9 cellular contexts compared by ENCODE assay signal in the genomic region with DNA sequence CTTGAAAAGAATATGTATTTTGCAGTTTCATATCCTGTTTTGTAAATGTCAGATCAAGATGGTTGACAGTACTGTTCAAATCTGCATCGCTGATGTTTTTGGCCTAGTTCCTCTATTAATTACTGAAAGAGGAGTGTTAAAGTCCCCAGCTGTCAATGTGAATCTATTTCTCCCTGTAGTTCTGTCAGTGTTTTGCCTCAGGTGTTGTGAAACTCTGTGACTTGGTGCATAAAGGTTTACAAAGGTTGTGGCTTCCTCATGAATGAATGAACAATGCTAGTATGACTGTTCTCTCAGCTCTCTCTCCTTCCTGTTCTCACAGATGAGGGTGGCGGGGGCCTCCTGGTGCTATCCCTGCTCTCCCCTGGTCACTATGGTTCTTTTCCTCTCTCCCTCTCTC.
A peak's percentile ranks its signal among the peaks of the same experiment; 100 is the strongest.
DNase-seq lines count a peak whose midpoint lies in the region; ATAC-seq lines count a peak whose summit lies in the region.
"Had no signal": no experiment of that assay in that cellular context is flagged by ENCODE, and none has a peak within 500 bp of the region (broad histone marks: within the 10 kb centered on the region; RNA-seq: fewer than 3 reads in every experiment).

No MANE protein-coding gene starts in this region.

- H3K4me1 Mint-ChIP-seq in activated T-helper 1 cell treated with anti-CD3 and anti-CD28 coated beads, Interleukin-12 subunit alpha, Interleukin-12 subunit beta, Interleukin-2, Interleukin-4 antibody, amounts not matched to agents 30 ng/mL and 10 ng/mL and 1 ng/mL, durations not matched to agents 14 hours and 24 hours and 36 hours (ENCODE audit: low read depth), result peaks cover 23% of the 10 kb centered on the region
- H3K4me1 Mint-ChIP-seq in stimulated activated naive CD8-positive, alpha-beta T cell treated with anti-CD3 and anti-CD28 coated beads, Interleukin-15, amount 100 ng/mL, for 72 hours, result peaks cover 7% of the 10 kb centered on the region

- no peaks in the 10 kb centered on the region for H3K9me3 Mint-ChIP-seq in activated T-helper 1 cell treated with anti-CD3 and anti-CD28 coated beads, Interleukin-12 subunit alpha, Interleukin-12 subunit beta, Interleukin-2, Interleukin-4 antibody, amounts not matched to agents 30 ng/mL and 10 ng/mL and 1 ng/mL, durations not matched to agents 14 hours and 24 hours and 36 hours
- no peaks in the 10 kb centered on the region for H3K9me3 Mint-ChIP-seq in stimulated activated naive CD8-positive, alpha-beta T cell treated with anti-CD3 and anti-CD28 coated beads, Interleukin-15, amount 100 ng/mL, for 72 hours

- peaks cover 49% of the 10 kb centered on the region for H3K36me3 Mint-ChIP-seq in activated T-helper 1 cell treated with anti-CD3 and anti-CD28 coated beads, Interleukin-12 subunit alpha, Interleukin-12 subunit beta, Interleukin-2, Interleukin-4 antibody, amounts not matched to agents 30 ng/mL and 10 ng/mL and 1 ng/mL, durations not matched to agents 14 hours and 24 hours and 36 hours (ENCODE audit: low read depth)

- DNase-seq in stimulated activated CD4-positive, alpha-beta T cell treated with anti-CD3 and anti-CD28 coated beads, Interleukin-15, amount 100 ng/mL, for 24 hours, result peak; percentile 49
- no peak for DNase-seq in stimulated activated CD4-positive, alpha-beta T cell treated with anti-CD3 and anti-CD28 coated beads, Interleukin-12 subunit alpha, Interleukin-12 subunit beta, amount 100 ng/mL, for 4 hours
- DNase-seq in activated T-helper 1 cell treated with anti-CD3 and anti-CD28 coated beads, Interleukin-12 subunit alpha, Interleukin-12 subunit beta, Interleukin-2, Interleukin-4 antibody, amounts not matched to agents 30 ng/mL and 10 ng/mL and 1 ng/mL, durations not matched to agents 14 hours and 24 hours and 36 hours (ENCODE audit: low spot score), result no peak
- peak; percentile 17 to 54 for DNase-seq in stimulated activated naive CD8-positive, alpha-beta T cell treated with anti-CD3 and anti-CD28 coated beads, Interleukin-15, amount 100 ng/mL, for 72 hours
- no peak for DNase-seq in posterior cingulate gyrus
- DNase-seq in NCI-H524 treated with DMSO at 0.1 percent for 48 hours (lab: John Stamatoyannopoulos, UW), result no peak
- no peak for DNase-seq in hypothalamus (lab: John Stamatoyannopoulos, UW)
- DNase-seq: NCI-H1436 treated with DMSO at 0.1 percent for 48 hours had no signal

- H3K27me3 Mint-ChIP-seq in activated T-helper 1 cell treated with anti-CD3 and anti-CD28 coated beads, Interleukin-12 subunit alpha, Interleukin-12 subunit beta, Interleukin-2, Interleukin-4 antibody, amounts not matched to agents 30 ng/mL and 10 ng/mL and 1 ng/mL, durations not matched to agents 14 hours and 24 hours and 36 hours (ENCODE audit: insufficient read depth), result no peaks in the 10 kb centered on the region
- no peaks in the 10 kb centered on the region for H3K27me3 Mint-ChIP-seq in stimulated activated naive CD8-positive, alpha-beta T cell treated with anti-CD3 and anti-CD28 coated beads, Interleukin-15, amount 100 ng/mL, for 72 hours

- intact Hi-C loops in activated T-helper 1 cell treated with anti-CD3 and anti-CD28 coated beads, Interleukin-12 subunit alpha, Interleukin-12 subunit beta, Interleukin-2, Interleukin-4 antibody, amounts not matched to agents 30 ng/mL and 10 ng/mL and 1 ng/mL, durations not matched to agents 14 hours and 24 hours and 36 hours (cut with micrococcal nuclease), result loop anchor here (1.0 to 5.0 kb wide), 4 partner anchors 106 to 383 kb away; a partner anchor contains a TSS
- intact Hi-C loops in posterior cingulate gyrus (cut with DNase I), result no loop called here

- no peak overlapping the region for H3K4me3 Mint-ChIP-seq in activated T-helper 1 cell treated with anti-CD3 and anti-CD28 coated beads, Interleukin-12 subunit alpha, Interleukin-12 subunit beta, Interleukin-2, Interleukin-4 antibody, amounts not matched to agents 30 ng/mL and 10 ng/mL and 1 ng/mL, durations not matched to agents 14 hours and 24 hours and 36 hours
- H3K4me3 Mint-ChIP-seq in stimulated activated naive CD8-positive, alpha-beta T cell treated with anti-CD3 and anti-CD28 coated beads, Interleukin-15, amount 100 ng/mL, for 72 hours, result no peak overlapping the region

- peak; percentile 98 for ATAC-seq in HG03139 (IDR thresholded peaks at IDR 0.05; ENCODE audit: unreplicated experiment)
- ATAC-seq in stimulated activated naive CD8-positive, alpha-beta T cell treated with anti-CD3 and anti-CD28 coated beads, Interleukin-15, amount 100 ng/mL, for 72 hours, result peak; percentile 100

- peak overlapping the region; percentile 49 for H3K27ac Mint-ChIP-seq in activated T-helper 1 cell treated with anti-CD3 and anti-CD28 coated beads, Interleukin-12 subunit alpha, Interleukin-12 subunit beta, Interleukin-2, Interleukin-4 antibody, amounts not matched to agents 30 ng/mL and 10 ng/mL and 1 ng/mL, durations not matched to agents 14 hours and 24 hours and 36 hours
- H3K27ac Mint-ChIP-seq in stimulated activated naive CD8-positive, alpha-beta T cell treated with anti-CD3 and anti-CD28 coated beads, Interleukin-15, amount 100 ng/mL, for 72 hours, result no peak overlapping the region

Comparison
In these comparisons a context has a peak if more than half of its experiments do, and no peak if none do; other contexts are left out.
1. DNase-seq: peak in stimulated activated CD4-positive, alpha-beta T cell treated with anti-CD3 and anti-CD28 coated beads, Interleukin-15, amount 100 ng/mL, for 24 hours (single experiment) and stimulated activated naive CD8-positive, alpha-beta T cell treated with anti-CD3 and anti-CD28 coated beads, Interleukin-15, amount 100 ng/mL, for 72 hours (2 of 2); none in stimulated activated CD4-positive, alpha-beta T cell treated with anti-CD3 and anti-CD28 coated beads, Interleukin-12 subunit alpha, Interleukin-12 subunit beta, amount 100 ng/mL, for 4 hours (single experiment), activated T-helper 1 cell treated with anti-CD3 and anti-CD28 coated beads, Interleukin-12 subunit alpha, Interleukin-12 subunit beta, Interleukin-2, Interleukin-4 antibody, amounts not matched to agents 30 ng/mL and 10 ng/mL and 1 ng/mL, durations not matched to agents 14 hours and 24 hours and 36 hours (single experiment), posterior cingulate gyrus (0 of 10), NCI-H524 treated with DMSO at 0.1 percent for 48 hours (single experiment) and hypothalamus (0 of 51).